In the genomic region with DNA sequence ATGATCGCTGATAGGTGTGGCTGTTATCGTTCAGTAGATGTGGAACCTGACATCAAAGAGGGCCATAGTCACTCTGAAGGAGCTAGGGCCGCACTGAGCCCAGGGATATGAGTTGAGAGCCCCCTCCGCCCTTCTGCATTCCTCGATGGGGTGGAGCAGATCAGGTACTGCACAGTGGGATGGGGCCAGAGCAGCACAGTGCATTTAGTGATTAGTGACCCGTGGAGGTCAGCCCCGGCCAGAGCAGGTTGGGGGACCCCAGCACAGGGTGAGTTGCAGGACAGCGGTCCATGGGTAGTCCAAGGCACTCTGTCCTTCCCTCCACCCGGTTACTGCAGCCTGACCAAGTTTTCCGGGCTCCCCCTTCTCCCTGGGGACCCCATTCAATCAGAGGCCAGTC, we compare ENCODE assay signal across 24 cellular contexts.
"Had no signal": no experiment of that assay in that cellular context is flagged by ENCODE, and none has a peak within 500 bp of the region (broad histone marks: within the 10 kb centered on the region; RNA-seq: fewer than 3 reads in every experiment).

No MANE protein-coding gene starts in this region.

- H3K27ac Mint-ChIP-seq: stimulated activated naive B cell treated with anti-CD40 and anti-IgM and Interleukin-4, amounts not matched to agents 10 μg/mL and 1 μg/mL and 100 μg/mL, for 72 hours had no signal

- H3K9me3 Mint-ChIP-seq: stimulated activated naive B cell treated with anti-CD40 and anti-IgM and Interleukin-4, amounts not matched to agents 10 μg/mL and 1 μg/mL and 100 μg/mL, for 72 hours; stimulated activated naive CD8-positive, alpha-beta T cell treated with anti-CD3 and anti-CD28 coated beads, Interleukin-15, amount 100 ng/mL, for 72 hours had no signal

- H3K4me3 ChIP-seq: colonic mucosa, esophagus squamous epithelium, gastroesophageal sphincter, left ventricle myocardium inferior, lower lobe of right lung, psoas muscle, right lobe of liver, spleen, testis, tibial nerve had no signal

- H3K4me1 Mint-ChIP-seq: stimulated activated naive B cell treated with anti-CD40 and anti-IgM and Interleukin-4, amounts not matched to agents 10 μg/mL and 1 μg/mL and 100 μg/mL, for 72 hours; stimulated activated naive CD8-positive, alpha-beta T cell treated with anti-CD3 and anti-CD28 coated beads, Interleukin-15, amount 100 ng/mL, for 72 hours had no signal

- H3K4me1 ChIP-seq: colonic mucosa, parathyroid adenoma, psoas muscle had no signal

- H3K27me3 ChIP-seq: colonic mucosa, esophagus squamous epithelium, gastroesophageal sphincter, right lobe of liver, testis had no signal

- H3K4me3 Mint-ChIP-seq: stimulated activated naive B cell treated with anti-CD40 and anti-IgM and Interleukin-4, amounts not matched to agents 10 μg/mL and 1 μg/mL and 100 μg/mL, for 72 hours; stimulated activated naive CD8-positive, alpha-beta T cell treated with anti-CD3 and anti-CD28 coated beads, Interleukin-15, amount 100 ng/mL, for 72 hours had no signal

- DNase-seq: cerebellar nuclear complex; colonic mucosa; dermis blood vessel endothelial cell; esophagus squamous epithelium; foreskin fibroblast; glutamatergic neuron; islet precursor cell; left ventricle myocardium inferior; lower lobe of right lung; mesenchymal stem cell; midbrain; nucleus accumbens; psoas muscle; right lobe of liver; spleen; stimulated activated CD4-positive, alpha-beta T cell treated with anti-CD3 and anti-CD28 coated beads, Interleukin-15, amount 100 ng/mL, for 24 hours; stimulated activated CD4-positive, alpha-beta T cell treated with anti-CD3 and anti-CD28 coated beads, Interleukin-2, amount 100 ng/mL, for 24 hours; stimulated activated CD4-positive, alpha-beta T cell treated with anti-CD3 and anti-CD28 coated beads, Interleukin-4, amount 100 ng/mL, for 4 hours; stimulated activated naive B cell treated with anti-CD40 and anti-IgM and Interleukin-4, amounts not matched to agents 10 μg/mL and 1 μg/mL and 100 μg/mL, for 72 hours; stimulated activated naive CD8-positive, alpha-beta T cell treated with anti-CD3 and anti-CD28 coated beads, Interleukin-15, amount 100 ng/mL, for 72 hours; testis had no signal

- H3K36me3 Mint-ChIP-seq: stimulated activated naive B cell treated with anti-CD40 and anti-IgM and Interleukin-4, amounts not matched to agents 10 μg/mL and 1 μg/mL and 100 μg/mL, for 72 hours had no signal

- H3K9me3 ChIP-seq: colonic mucosa, esophagus squamous epithelium, gastroesophageal sphincter, left ventricle myocardium inferior, lower lobe of right lung, psoas muscle, right lobe of liver, spleen, testis, tibial nerve had no signal

- H3K36me3 ChIP-seq: colonic mucosa, esophagus squamous epithelium, gastroesophageal sphincter, left ventricle myocardium inferior, lower lobe of right lung, right lobe of liver, spleen, tibial nerve had no signal

- H3K27ac ChIP-seq: colonic mucosa, esophagus squamous epithelium, gastroesophageal sphincter, left ventricle myocardium inferior, lower lobe of right lung, parathyroid adenoma, psoas muscle, right lobe of liver, spleen, testis, tibial nerve had no signal
